Comparison of ENCODE assay signal across 1 cellular context in genomic region chr9:129080608-129081387, GRCh38.
TF ChIP-seq lines count a peak whose summit lies in the region.

A gene with protein sequence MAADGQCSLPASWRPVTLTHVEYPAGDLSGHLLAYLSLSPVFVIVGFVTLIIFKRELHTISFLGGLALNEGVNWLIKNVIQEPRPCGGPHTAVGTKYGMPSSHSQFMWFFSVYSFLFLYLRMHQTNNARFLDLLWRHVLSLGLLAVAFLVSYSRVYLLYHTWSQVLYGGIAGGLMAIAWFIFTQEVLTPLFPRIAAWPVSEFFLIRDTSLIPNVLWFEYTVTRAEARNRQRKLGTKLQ (plus strand): TSS chr9:129081111. CDS start chr9:129081132, 21 bp downstream.

TF ChIP-seq in HepG2, 621 proteins besides CTCF, POLR2A, EP300 and RAD21 (continued from another document and continues in another):
- TF ChIP-seq ZHX2 (IDR thresholded peaks at IDR 0.05; ENCODE audit: low read depth) (peak; percentile 76), ZHX2 (CRISPR knock-in tag; IDR thresholded peaks at IDR 0.05; ENCODE audit: borderline replicate concordance) (no peak), ZNF280D (CRISPR knock-in tag; IDR thresholded peaks at IDR 0.05) (0 out of 2 replicates have a peak, but pooled peaks have one; percentile 8), SP1 (IDR thresholded peaks at IDR 0.05) (no peak), SP1 (CRISPR knock-in tag; IDR thresholded peaks at IDR 0.05) (peak; percentile 58), SRSF1 (optimal IDR thresholded peaks at IDR 0.05; ENCODE audit: low read depth, low read length) (no peak), ZNF225 (CRISPR knock-in tag; IDR thresholded peaks at IDR 0.05) (no peak), HMGXB3 (CRISPR knock-in tag; IDR thresholded peaks at IDR 0.05; ENCODE audit: borderline replicate concordance) (peak; percentile 46; the same call in 1 of the 2 replicates), CEBPB (IDR thresholded peaks at IDR 0.05; ENCODE audit: borderline replicate concordance, low read depth, low read length) (no peak), NFRKB (IDR thresholded peaks at IDR 0.05) (no peak), CHCHD3 (CRISPR knock-in tag; IDR thresholded peaks at IDR 0.05) (no peak), DR1 (CRISPR knock-in tag; IDR thresholded peaks at IDR 0.05) (peak; percentile 54; the same call in 1 of the 2 replicates), ZSCAN29 (CRISPR knock-in tag; conservative IDR thresholded peaks at IDR 0.05) (no peak), NCOA1 (CRISPR knock-in tag; IDR thresholded peaks at IDR 0.05) (no peak), ZFY (CRISPR knock-in tag; IDR thresholded peaks at IDR 0.05) (peak; percentile 50; the same call in 1 of the 2 replicates), NFKBIZ (CRISPR knock-in tag; IDR thresholded peaks at IDR 0.05) (no peak), ZNF530 (CRISPR knock-in tag; IDR thresholded peaks at IDR 0.05; ENCODE audit: low read depth) (no peak), ZNF138 (CRISPR knock-in tag; IDR thresholded peaks at IDR 0.05; ENCODE audit: low read depth) (no peak), TSC22D2 (CRISPR knock-in tag; IDR thresholded peaks at IDR 0.05; ENCODE audit: borderline replicate concordance) (no peak), FOXK2 (IDR thresholded peaks at IDR 0.05) (no peak), ZNF652 (CRISPR knock-in tag; IDR thresholded peaks at IDR 0.05; ENCODE audit: borderline replicate concordance, low read depth) (no peak), ZBTB10 (CRISPR knock-in tag; IDR thresholded peaks at IDR 0.05; ENCODE audit: borderline replicate concordance) (no peak), YEATS2 (CRISPR knock-in tag; IDR thresholded peaks at IDR 0.05; ENCODE audit: borderline replicate concordance) (peak; percentile 64; the same call in 1 of the 2 replicates), ZNF670 (CRISPR knock-in tag; IDR thresholded peaks at IDR 0.05; ENCODE audit: borderline replicate concordance) (0 out of 2 replicates have a peak, but pooled peaks have one; percentile 53), ZNF772 (CRISPR knock-in tag; IDR thresholded peaks at IDR 0.05) (no peak), AKAP8 (CRISPR knock-in tag; IDR thresholded peaks at IDR 0.05) (no peak), KDM1A (CRISPR knock-in tag; IDR thresholded peaks at IDR 0.05) (no peak), ZNF512B (CRISPR knock-in tag; IDR thresholded peaks at IDR 0.05; ENCODE audit: borderline replicate concordance) (no peak), SRSF4 (IDR thresholded peaks at IDR 0.05; ENCODE audit: low read depth, low read length, poor library complexity, severe bottlenecking) (no peak), CBX2 (IDR thresholded peaks at IDR 0.05; ENCODE audit: low read depth, low read length) (no peak), CBX2 (CRISPR knock-in tag; IDR thresholded peaks at IDR 0.05; ENCODE audit: low read depth) (no peak)
- TF ChIP-seq, protein P1, sequence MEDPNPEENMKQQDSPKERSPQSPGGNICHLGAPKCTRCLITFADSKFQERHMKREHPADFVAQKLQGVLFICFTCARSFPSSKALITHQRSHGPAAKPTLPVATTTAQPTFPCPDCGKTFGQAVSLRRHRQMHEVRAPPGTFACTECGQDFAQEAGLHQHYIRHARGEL (CRISPR knock-in tag; IDR thresholded peaks at IDR 0.05): no peak
- TF ChIP-seq, protein P2, sequence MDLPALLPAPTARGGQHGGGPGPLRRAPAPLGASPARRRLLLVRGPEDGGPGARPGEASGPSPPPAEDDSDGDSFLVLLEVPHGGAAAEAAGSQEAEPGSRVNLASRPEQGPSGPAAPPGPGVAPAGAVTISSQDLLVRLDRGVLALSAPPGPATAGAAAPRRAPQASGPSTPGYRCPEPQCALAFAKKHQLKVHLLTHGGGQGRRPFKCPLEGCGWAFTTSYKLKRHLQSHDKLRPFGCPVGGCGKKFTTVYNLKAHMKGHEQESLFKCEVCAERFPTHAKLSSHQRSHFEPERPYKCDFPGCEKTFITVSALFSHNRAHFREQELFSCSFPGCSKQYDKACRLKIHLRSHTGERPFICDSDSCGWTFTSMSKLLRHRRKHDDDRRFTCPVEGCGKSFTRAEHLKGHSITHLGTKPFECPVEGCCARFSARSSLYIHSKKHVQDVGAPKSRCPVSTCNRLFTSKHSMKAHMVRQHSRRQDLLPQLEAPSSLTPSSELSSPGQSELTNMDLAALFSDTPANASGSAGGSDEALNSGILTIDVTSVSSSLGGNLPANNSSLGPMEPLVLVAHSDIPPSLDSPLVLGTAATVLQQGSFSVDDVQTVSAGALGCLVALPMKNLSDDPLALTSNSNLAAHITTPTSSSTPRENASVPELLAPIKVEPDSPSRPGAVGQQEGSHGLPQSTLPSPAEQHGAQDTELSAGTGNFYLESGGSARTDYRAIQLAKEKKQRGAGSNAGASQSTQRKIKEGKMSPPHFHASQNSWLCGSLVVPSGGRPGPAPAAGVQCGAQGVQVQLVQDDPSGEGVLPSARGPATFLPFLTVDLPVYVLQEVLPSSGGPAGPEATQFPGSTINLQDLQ (CRISPR knock-in tag; IDR thresholded peaks at IDR 0.05): no peak
- TF ChIP-seq, protein P3, sequence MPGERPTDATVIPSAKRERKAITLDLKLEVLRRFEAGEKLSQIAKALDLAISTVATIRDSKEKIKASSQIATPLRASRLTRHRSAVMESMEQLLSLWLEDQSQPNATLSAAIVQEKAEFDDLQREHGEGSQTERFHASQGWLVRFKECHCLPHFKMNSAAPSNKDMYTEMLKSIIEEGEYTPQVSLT (CRISPR knock-in tag; IDR thresholded peaks at IDR 0.05; ENCODE audit: borderline replicate concordance, low read depth): no peak
